In genomic region chr12:79547044-79547734, GRCh38 we compare ENCODE assay signal across 9 cellular contexts.
DNase-seq lines count a peak whose midpoint lies in the region; ATAC-seq and TF ChIP-seq lines count a peak whose summit lies in the region.
"Had no signal": no experiment of that assay in that cellular context is flagged by ENCODE, and none has a peak within 500 bp of the region (broad histone marks: within the 10 kb centered on the region; RNA-seq: fewer than 3 reads in every experiment).

No MANE protein-coding gene starts in this region.

- TF ChIP-seq CTCF in mucosa of descending colon (IDR thresholded peaks at IDR 0.05), result no peak

- peak overlapping the region; percentile 40; the same call in 1 of the 2 replicates for H3K4me3 ChIP-seq in HUES48 (ENCODE audit: low read depth, low read length)
- H3K4me3 ChIP-seq in mucosa of descending colon, result no peak overlapping the region

- intact Hi-C loops in mucosa of descending colon (cut with DNase I, micrococcal nuclease), result loop anchor here in 1 of 2 donors (5.0 kb wide), 1 partner anchor 140 kb away; no protein-coding TSS in a partner anchor

- peaks cover 19% of the 10 kb centered on the region for H3K36me3 ChIP-seq in HUES48 (ENCODE audit: control insufficient read depth, insufficient read depth, low read length)
- no peaks in the 10 kb centered on the region for H3K36me3 ChIP-seq in mucosa of descending colon (ENCODE audit: low read depth)

- peak overlapping the region; percentile 99 for H3K27ac ChIP-seq in HUES48 (ENCODE audit: low read depth, low read length)

- no peaks in the 10 kb centered on the region for H3K27me3 ChIP-seq in HUES48 (ENCODE audit: control insufficient read depth, insufficient read depth, low read length)

- H3K4me1 ChIP-seq in HUES48 (ENCODE audit: control insufficient read depth, insufficient read depth, low read length) (peaks cover 52% of the 10 kb centered on the region), mucosa of descending colon (ENCODE audit: low read depth) (peaks cover 11% of the 10 kb centered on the region)

- peak; percentile 95 for ATAC-seq in mucosa of descending colon
- ATAC-seq in GM21529 (IDR thresholded peaks at IDR 0.05; ENCODE audit: unreplicated experiment), result no peak
- no peak for ATAC-seq in HG02610 (IDR thresholded peaks at IDR 0.05; ENCODE audit: unreplicated experiment)
- ATAC-seq: activated CD4-positive, CD25-positive, alpha-beta regulatory T cell treated with anti-CD3 and anti-CD28 coated beads, Interleukin-2, amount 50 U/mL, for 24 hours had no signal

- H3K9ac ChIP-seq in HUES48 (ENCODE audit: low read depth, low read length), result peak overlapping the region; percentile 95

- H3K9me3 ChIP-seq in HUES48 (ENCODE audit: control insufficient read depth, insufficient read depth, low read length) (no peaks in the 10 kb centered on the region), mucosa of descending colon (no peaks in the 10 kb centered on the region)

- peak; percentile 73 for DNase-seq in AG20443 (ENCODE audit: low spot score)
- DNase-seq in dermis microvascular lymphatic vessel endothelial cell (ENCODE audit: low read depth in 2 of 2), result peak; percentile 67 to 91
- no peak for DNase-seq in mucosa of descending colon
- no peak for DNase-seq in COLO829 (ENCODE audit: low spot score)
- DNase-seq in NCI-H1930 (lab: John Stamatoyannopoulos, UW), result no peak

Comparison
In these comparisons a context has a peak if more than half of its experiments do, and no peak if none do; other contexts are left out.
1. DNase-seq: peak in AG20443 (single experiment) and dermis microvascular lymphatic vessel endothelial cell (2 of 2); none in mucosa of descending colon (0 of 3), COLO829 (single experiment) and NCI-H1930 (0 of 2).